In genomic region chr18:27797484-27797883, GRCh38 we compare ENCODE assay signal across 16 cellular contexts.
DNase-seq lines count a peak whose midpoint lies in the region; ATAC-seq and TF ChIP-seq lines count a peak whose summit lies in the region.
"Had no signal": no experiment of that assay in that cellular context is flagged by ENCODE, and none has a peak within 500 bp of the region (broad histone marks: within the 10 kb centered on the region; RNA-seq: fewer than 3 reads in every experiment).

No MANE protein-coding gene starts in this region.

- no peak overlapping the region for H3K9ac ChIP-seq in Loucy (ENCODE audit: low read depth, low read length, poor library complexity, severe bottlenecking)

- H4K20me1 ChIP-seq in Loucy (ENCODE audit: insufficient read depth, low read length, poor library complexity, severe bottlenecking), result no peaks in the 10 kb centered on the region

- peaks cover 60% of the 10 kb centered on the region for H3K4me1 Mint-ChIP-seq in nephron
- H3K4me1 Mint-ChIP-seq in activated CD4-positive, alpha-beta memory T cell treated with anti-CD3 and anti-CD28 coated beads, Interleukin-2, amount 10 ng/mL, durations not matched to agents 7 days and 5 days, result no peaks in the 10 kb centered on the region
- H3K4me1 Mint-ChIP-seq: CD4-positive, CD25-positive, alpha-beta regulatory T cell had no signal

- H3K36me3 ChIP-seq in Loucy (ENCODE audit: insufficient read depth, low read length) (no peaks in the 10 kb centered on the region), heart left ventricle (no peaks in the 10 kb centered on the region)

- H3K27me3 ChIP-seq in Loucy (ENCODE audit: insufficient read depth, low read length, poor library complexity, severe bottlenecking) (no peaks in the 10 kb centered on the region), heart left ventricle (no peaks in the 10 kb centered on the region)

- H2AFZ ChIP-seq in Loucy (ENCODE audit: low read length), result peak overlapping the region; percentile 67

- H3K4me2 ChIP-seq in Loucy (ENCODE audit: low read depth, low read length, poor library complexity, severe bottlenecking), result no peak overlapping the region

- no peaks in the 10 kb centered on the region for H3K36me3 Mint-ChIP-seq in nephron (ENCODE audit: low read depth)
- no peaks in the 10 kb centered on the region for H3K36me3 Mint-ChIP-seq in activated CD4-positive, alpha-beta memory T cell treated with anti-CD3 and anti-CD28 coated beads, Interleukin-2, amount 10 ng/mL, durations not matched to agents 7 days and 5 days (ENCODE audit: low read depth)

- H3K4me3 ChIP-seq in Loucy (ENCODE audit: low read length, poor library complexity, severe bottlenecking) (no peak overlapping the region), heart left ventricle (no peak overlapping the region)

- no peaks in the 10 kb centered on the region for H3K27me3 Mint-ChIP-seq in nephron (ENCODE audit: low read depth)
- no peaks in the 10 kb centered on the region for H3K27me3 Mint-ChIP-seq in activated CD4-positive, alpha-beta memory T cell treated with anti-CD3 and anti-CD28 coated beads, Interleukin-2, amount 10 ng/mL, durations not matched to agents 7 days and 5 days
- H3K27me3 Mint-ChIP-seq: CD4-positive, CD25-positive, alpha-beta regulatory T cell had no signal

- H3F3A ChIP-seq in Loucy (ENCODE audit: low read depth), result no peaks in the 10 kb centered on the region

- peaks cover 3% of the 10 kb centered on the region for H3K9me3 Mint-ChIP-seq in nephron
- peaks cover 2% of the 10 kb centered on the region for H3K9me3 Mint-ChIP-seq in activated CD4-positive, alpha-beta memory T cell treated with anti-CD3 and anti-CD28 coated beads, Interleukin-2, amount 10 ng/mL, durations not matched to agents 7 days and 5 days

- CTCF ChIA-PET in activated CD4-positive, alpha-beta memory T cell treated with anti-CD3 and anti-CD28 coated beads, Interleukin-2, amount 10 ng/mL, durations not matched to agents 7 days and 5 days (lab: Charles Lee), result no interaction called here

- H3K4me1 ChIP-seq in Loucy (ENCODE audit: insufficient read depth, low read length, poor library complexity, severe bottlenecking), result no peaks in the 10 kb centered on the region
- no peaks in the 10 kb centered on the region for H3K4me1 ChIP-seq in heart left ventricle

- H3K4me3 Mint-ChIP-seq in nephron, result no peak overlapping the region
- no peak overlapping the region for H3K4me3 Mint-ChIP-seq in activated CD4-positive, alpha-beta memory T cell treated with anti-CD3 and anti-CD28 coated beads, Interleukin-2, amount 10 ng/mL, durations not matched to agents 7 days and 5 days
- H3K4me3 Mint-ChIP-seq: CD4-positive, CD25-positive, alpha-beta regulatory T cell had no signal

- ATAC-seq in GM18858 (IDR thresholded peaks at IDR 0.05; ENCODE audit: unreplicated experiment) (peak; percentile 74), GM21717 (IDR thresholded peaks at IDR 0.05; ENCODE audit: unreplicated experiment) (peak; percentile 88), heart left ventricle (no peak)

- intact Hi-C loops in heart left ventricle (cut with DNase I), result no loop called here

- no peak for TF ChIP-seq POLR2A in heart left ventricle (IDR thresholded peaks at IDR 0.05)

- 36 to 63% (median 53%) methylated on average over 1 of the region's 1 CpG for WGBS in heart left ventricle, 4 donors

- no peak for TF ChIP-seq CTCF in Loucy (conservative IDR thresholded peaks at IDR 0.05; ENCODE audit: low read length)
- no peak for TF ChIP-seq CTCF in nephron (IDR thresholded peaks at IDR 0.05; ENCODE audit: unreplicated experiment in 3 of 3)
- TF ChIP-seq CTCF in heart left ventricle (IDR thresholded peaks at IDR 0.05), result no peak

- H3K27ac Mint-ChIP-seq in nephron, result peak overlapping the region in 2 of 3 experiments; percentile 30 to 73
- no peak overlapping the region for H3K27ac Mint-ChIP-seq in activated CD4-positive, alpha-beta memory T cell treated with anti-CD3 and anti-CD28 coated beads, Interleukin-2, amount 10 ng/mL, durations not matched to agents 7 days and 5 days
- H3K27ac Mint-ChIP-seq: CD4-positive, CD25-positive, alpha-beta regulatory T cell had no signal

- H3K79me2 ChIP-seq in Loucy (ENCODE audit: insufficient read depth, low read length), result no peaks in the 10 kb centered on the region

- DNase-seq in activated CD4-positive, alpha-beta memory T cell treated with anti-CD3 and anti-CD28 coated beads, Interleukin-2, amount 10 ng/mL, durations not matched to agents 7 days and 5 days, result no peak
- DNase-seq in heart left ventricle (no peak), NOMO-1 treated with DMSO at 0.1 percent for 48 hours (lab: John Stamatoyannopoulos, UW; ENCODE audit: unreplicated experiment) (no peak), AG20443 (ENCODE audit: low spot score) (no peak)
- DNase-seq: Calu3; CD4-positive, CD25-positive, alpha-beta regulatory T cell; NCI-H1048; NCI-H146; NCI-H2107; NCI-H69; SHP77 treated with DMSO at 0.1 percent for 48 hours; T-helper 2 cell had no signal

- H3K9me2 ChIP-seq in Loucy (replicated peaks; ENCODE audit: low read depth, low read length), result no peaks in the 10 kb centered on the region

- POLR2A ChIA-PET in activated CD4-positive, alpha-beta memory T cell treated with anti-CD3 and anti-CD28 coated beads, Interleukin-2, amount 10 ng/mL, durations not matched to agents 7 days and 5 days (lab: Charles Lee), result no interaction called here

- H3K27ac ChIP-seq in heart left ventricle, result no peak overlapping the region

- H3K9me3 ChIP-seq in Loucy (ENCODE audit: insufficient read depth, low read depth, low read length) (no peaks in the 10 kb centered on the region), heart left ventricle (no peaks in the 10 kb centered on the region)

Comparison
In these comparisons a context has a peak if more than half of its experiments do, and no peak if none do; other contexts are left out.
1. ATAC-seq: peak in GM18858 (single experiment) and GM21717 (single experiment); none in heart left ventricle (0 of 4).